In the genomic region with DNA sequence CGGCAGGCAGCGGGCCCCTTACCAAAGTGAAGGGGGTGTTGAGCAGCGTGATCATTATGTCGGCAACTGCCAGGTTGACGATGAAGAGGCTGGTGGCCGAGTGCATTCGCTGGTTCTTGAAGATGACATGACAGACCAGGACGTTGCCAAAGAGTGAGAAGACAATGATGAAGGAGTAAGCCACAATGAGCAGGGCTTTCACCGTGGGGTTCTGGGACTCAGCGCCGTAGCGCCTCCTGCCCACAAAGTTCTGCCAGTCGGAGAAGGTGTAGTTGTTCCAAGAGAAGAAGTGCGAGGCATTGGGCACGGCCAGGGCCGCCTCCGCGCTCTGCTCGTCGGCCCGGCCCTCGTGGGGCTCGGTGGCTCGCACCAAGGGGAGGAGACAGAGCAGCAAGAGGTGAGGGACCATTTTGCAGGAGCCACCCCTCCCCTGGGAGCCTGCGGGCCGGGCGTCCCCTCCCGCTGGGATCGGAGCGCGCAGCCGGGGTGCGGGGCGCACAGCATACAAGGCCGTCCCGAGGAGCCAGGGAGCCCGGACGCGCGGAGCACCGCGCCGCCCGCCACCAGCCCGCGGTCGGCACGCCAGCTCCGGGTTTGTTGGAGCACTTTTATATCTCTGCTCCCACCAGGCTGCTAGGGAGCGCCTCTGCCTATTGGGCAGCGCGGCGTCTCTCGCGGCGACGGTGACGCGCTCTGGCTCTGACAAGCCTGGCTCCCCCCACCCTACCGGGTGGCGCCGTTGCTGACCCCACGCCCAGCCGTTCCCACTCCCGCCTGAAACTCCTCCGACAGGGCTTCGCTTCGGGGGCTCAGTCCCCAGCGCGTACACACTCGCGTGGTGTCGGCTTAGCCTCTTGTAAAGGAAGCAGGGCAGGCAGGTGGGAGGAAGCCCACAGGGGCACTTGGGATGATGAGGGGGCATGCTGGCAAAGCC, we compare ENCODE assay signal across 8 cellular contexts. TPM values are rescaled to one million over a fixed set of nuclear protein-coding genes. Genes with fewer than 3 reads are reported as not detected.
DNase-seq lines count a peak whose midpoint lies in the region; ATAC-seq and TF ChIP-seq lines count a peak whose summit lies in the region.

A gene (minus strand): TSS at position 581 of the 934 bp plus-strand sequence. CDS start 172 bp downstream, at position 409.

- H3K79me2 ChIP-seq in PC-9 (ENCODE audit: low read depth), result no peaks in the 10 kb centered on the region

- no peaks in the 10 kb centered on the region for H3K36me3 ChIP-seq in RWPE2 (ENCODE audit: low read depth)
- H3K36me3 ChIP-seq in cardiac muscle cell, result no peaks in the 10 kb centered on the region
- H3K36me3 ChIP-seq in rectal smooth muscle tissue (ENCODE audit: control insufficient read depth, insufficient read depth, low read length), result no peaks in the 10 kb centered on the region
- no peaks in the 10 kb centered on the region for H3K36me3 ChIP-seq in PC-9 (ENCODE audit: low read depth)

- no peaks in the 10 kb centered on the region for H3F3A ChIP-seq in PC-9 (ENCODE audit: insufficient read depth, low read depth)

- DNase-seq in GM10266 (ENCODE audit: extremely low spot score) (peak; percentile 16), RWPE2 (ENCODE audit: low spot score) (no peak), cardiac muscle cell (ENCODE audit: low read depth in 1 of 2, low spot score in 1 of 2) (peak; percentile 20 to 63), PC-9 (no peak), NOMO-1 treated with dmso at 0.1 percent for 144 hours (lab: John Stamatoyannopoulos, UW; ENCODE audit: unreplicated experiment) (no peak)

- H3K27me3 ChIP-seq in RWPE2 (ENCODE audit: insufficient read depth, poor library complexity, severe bottlenecking) (peaks cover 29% of the 10 kb centered on the region), cardiac muscle cell (peaks cover 48% of the 10 kb centered on the region), rectal smooth muscle tissue (ENCODE audit: control insufficient read depth, insufficient read depth, low read length) (peaks cover 12% of the 10 kb centered on the region), PC-9 (ENCODE audit: insufficient read depth, low read depth) (peaks cover 39% of the 10 kb centered on the region)

- H3K4me1 ChIP-seq in RWPE2 (ENCODE audit: insufficient read depth, poor library complexity, severe bottlenecking), result peaks cover 3% of the 10 kb centered on the region
- H3K4me1 ChIP-seq in cardiac muscle cell (ENCODE audit: low read depth), result no peaks in the 10 kb centered on the region
- no peaks in the 10 kb centered on the region for H3K4me1 ChIP-seq in rectal smooth muscle tissue (ENCODE audit: control insufficient read depth, insufficient read depth, low read length)
- H3K4me1 ChIP-seq in PC-9 (replicated peaks; ENCODE audit: insufficient read depth), result no peaks in the 10 kb centered on the region

- H3K9ac ChIP-seq in rectal smooth muscle tissue (ENCODE audit: low read length), result no peak within 1 kb of the TSS

- no peak within 1 kb of the TSS for H2AFZ ChIP-seq in PC-9

- H3K27ac ChIP-seq in RWPE2 (ENCODE audit: poor library complexity, severe bottlenecking) (no peak within 1 kb of the TSS), cardiac muscle cell (no peak within 1 kb of the TSS), rectal smooth muscle tissue (ENCODE audit: low read depth, low read length) (no peak within 1 kb of the TSS), PC-9 (no peak within 1 kb of the TSS)

- intact Hi-C loops in PC-9 (cut with micrococcal nuclease; ENCODE audit: unreplicated experiment), result no loop called here

- peak; percentile 63 for ATAC-seq in RWPE2 (ENCODE audit: low read depth)
- ATAC-seq in GM18498 (IDR thresholded peaks at IDR 0.05; ENCODE audit: unreplicated experiment), result no peak
- no peak for ATAC-seq in HG03439 (IDR thresholded peaks at IDR 0.05; ENCODE audit: unreplicated experiment)

- TF ChIP-seq CTCF in GM10266 (IDR thresholded peaks at IDR 0.05; ENCODE audit: control insufficient read depth, insufficient read depth, low read depth, missing control alignments) (no peak), RWPE2 (IDR thresholded peaks at IDR 0.05; ENCODE audit: poor library complexity, severe bottlenecking) (no peak), cardiac muscle cell (IDR thresholded peaks at IDR 0.05; ENCODE audit: low read depth, low read length) (peak; percentile 4), PC-9 (conservative IDR thresholded peaks at IDR 0.05) (no peak)

- no TSS peak for BruUV-seq in PC-9 (replicated peaks; lab: Mats Ljungman, UMichigan)

- H3K4me3 ChIP-seq in RWPE2 (ENCODE audit: severe bottlenecking), result peak within 1 kb of the TSS; percentile 17
- peak within 1 kb of the TSS; percentile 40 for H3K4me3 ChIP-seq in cardiac muscle cell
- peak within 1 kb of the TSS; percentile 60 for H3K4me3 ChIP-seq in rectal smooth muscle tissue (ENCODE audit: low read length)
- H3K4me3 ChIP-seq in PC-9, result no peak within 1 kb of the TSS

- no peaks in the 10 kb centered on the region for H3K9me2 ChIP-seq in PC-9 (ENCODE audit: insufficient read depth)

- POLR2A ChIA-PET in PC-9 (lab: Charles Lee; ENCODE audit: unreplicated experiment), result interaction anchor here (0.6 kb wide), 1 partner anchor 21 kb away, joined by 3 read pairs; no protein-coding TSS in a partner anchor

- CTCF ChIA-PET in PC-9 (lab: Charles Lee), result interaction anchor here (0.6 kb wide), 1 partner anchor 513 kb away, joined by 3 read pairs; no protein-coding TSS in a partner anchor

- H3K9me3 ChIP-seq in RWPE2 (ENCODE audit: severe bottlenecking) (no peaks in the 10 kb centered on the region), cardiac muscle cell (ENCODE audit: low read depth) (no peaks in the 10 kb centered on the region), PC-9 (ENCODE audit: insufficient read depth, low read depth) (no peaks in the 10 kb centered on the region)

- no peaks in the 10 kb centered on the region for H4K20me1 ChIP-seq in PC-9 (ENCODE audit: insufficient read depth)

- no peak within 1 kb of the TSS for H3K4me2 ChIP-seq in PC-9

RNA-seq across cellular contexts. Expression of the gene that starts here (rescaled TPM):
- 0.11 and 0.15 TPM in 2 replicates for total RNA-seq in cardiac muscle cell
- polyA plus RNA-seq in cardiac muscle cell, result not detected in 2 replicates
- not detected in 2 replicates for total RNA-seq in PC-9 (2021)

Comparison
In these comparisons a context has a peak if more than half of its experiments do, and no peak if none do; other contexts are left out.
1. Peak in DNase-seq and H3K4me3 ChIP-seq in cardiac muscle cell; RNA of the gene not detected or under 1 TPM.